Comparison of ENCODE assay signal across 1 cellular context in the genomic region with DNA sequence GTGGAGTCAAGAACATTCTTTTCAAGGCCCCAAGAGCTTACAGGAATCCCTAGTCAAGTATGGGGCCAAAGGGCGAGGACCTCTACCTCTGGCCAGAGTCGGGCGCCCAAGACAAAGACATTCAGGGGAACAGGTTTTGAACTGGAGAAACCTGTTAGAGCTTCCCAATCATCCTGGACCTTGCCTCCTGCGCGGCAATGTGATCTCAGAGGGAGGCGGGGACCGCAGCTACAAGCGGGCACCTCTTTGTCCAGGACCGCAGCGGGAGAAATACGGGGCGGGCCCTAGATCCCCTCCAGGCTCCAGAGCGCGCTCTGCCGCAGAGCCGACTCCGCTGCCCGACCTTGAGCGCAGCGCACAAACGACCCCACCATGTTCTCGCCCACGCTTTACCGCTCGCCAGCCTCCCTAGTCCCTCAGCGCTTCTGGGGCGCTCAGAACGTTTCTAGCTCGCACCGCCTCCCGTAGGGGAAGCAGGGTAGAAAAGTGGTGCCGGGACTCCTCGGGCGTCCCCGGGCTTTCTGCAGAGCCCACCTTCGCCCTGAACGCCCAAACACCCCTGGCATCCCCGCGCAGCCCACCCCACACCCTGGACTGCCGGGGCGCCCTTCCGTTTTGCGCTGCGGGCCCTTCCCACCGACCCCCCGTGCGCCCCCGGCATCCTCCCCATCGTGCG.
TF ChIP-seq lines count a peak whose summit lies in the region.

No MANE protein-coding gene starts in this region.

TF ChIP-seq in GM12878, 131 proteins besides CTCF, POLR2A, EP300 and RAD21:
- TF ChIP-seq EGR1 (IDR thresholded peaks at IDR 0.05; ENCODE audit: borderline replicate concordance in 1 of 2, low read depth in 2 of 2, low read length in 2 of 2) = peak in 1 of 2 experiments; percentile 70; a peak in 1 of 3 replicates
- no peak for TF ChIP-seq RCOR1 (conservative IDR thresholded peaks at IDR 0.05; ENCODE audit: low read depth, low read length)
TF ChIP-seq in GM12878: peak in this region for 1.
